Comparison of ENCODE assay signal across 8 cellular contexts in genomic region chr12:52006726-52007157, GRCh38. TPM values are rescaled to one million over a fixed set of nuclear protein-coding genes. Genes with fewer than 3 reads are reported as not detected.
DNase-seq lines count a peak whose midpoint lies in the region; ATAC-seq and TF ChIP-seq lines count a peak whose summit lies in the region.

Gene TAMALIN (plus strand): TSS chr12:52006946. CDS start chr12:52007020, 74 bp downstream.

- H3F3A ChIP-seq in neural cell (ENCODE audit: insufficient read depth, low read length, poor library complexity, severe bottlenecking), result no peaks in the 10 kb centered on the region

- DNase-seq in ELF-1 (ENCODE audit: low read depth, low spot score) (peak; percentile 22), NCI-H345 treated with DMSO at 0.1 percent for 48 hours (lab: John Stamatoyannopoulos, UW; ENCODE audit: unreplicated experiment) (peak; percentile 50), fibroblast of peridontal ligament (ENCODE audit: extremely low read depth) (peak; percentile 28)
- peak; percentile 78 to 84 for DNase-seq in activated T-cell treated with anti-CD3 and anti-CD28 coated beads, Interleukin-2, amount 50 U/mL, for 48 hours

- H3K36me3 ChIP-seq in neural cell (ENCODE audit: insufficient read depth, low read length) (no peaks in the 10 kb centered on the region), stomach smooth muscle (ENCODE audit: control insufficient read depth in 2 of 2, insufficient read depth in 2 of 2, low read length in 2 of 2) (no peaks in the 10 kb centered on the region)

- no peak within 1 kb of the TSS for H2AFZ ChIP-seq in neural cell (ENCODE audit: low read depth, low read length)

- no peak for TF ChIP-seq EP300 in neural cell (conservative IDR thresholded peaks at IDR 0.05; ENCODE audit: poor library complexity, severe bottlenecking)

- no peak within 1 kb of the TSS for H3K9ac ChIP-seq in neural cell (ENCODE audit: low read length)
- H3K9ac ChIP-seq in stomach smooth muscle (ENCODE audit: low read length in 2 of 2), result peak within 1 kb of the TSS; percentile 48 to 55

- H3K27me3 ChIP-seq in neural cell (ENCODE audit: insufficient read depth, low read depth, low read length) (peaks cover 29% of the 10 kb centered on the region), stomach smooth muscle (ENCODE audit: control insufficient read depth in 1 of 2, insufficient read depth in 2 of 2, low read length in 2 of 2) (peaks cover 19 to 24% of the 10 kb centered on the region in 2 donors)

- no peak for ATAC-seq in GM19463 (IDR thresholded peaks at IDR 0.05; ENCODE audit: unreplicated experiment)
- ATAC-seq in HG03460 (IDR thresholded peaks at IDR 0.05; ENCODE audit: unreplicated experiment), result no peak

- no peaks in the 10 kb centered on the region for H3K9me2 ChIP-seq in neural cell (ENCODE audit: insufficient read depth, low read length)

- H3K4me1 ChIP-seq in stomach smooth muscle (ENCODE audit: control insufficient read depth, insufficient read depth, low read length), result peaks cover 36% of the 10 kb centered on the region

- peak within 1 kb of the TSS; percentile 40 for H3K4me3 ChIP-seq in neural cell (ENCODE audit: low read length)
- peak within 1 kb of the TSS; percentile 60 to 72 for H3K4me3 ChIP-seq in stomach smooth muscle (ENCODE audit: low read length in 2 of 2)

- no peak within 1 kb of the TSS for H3K27ac ChIP-seq in neural cell (ENCODE audit: low read length)
- H3K27ac ChIP-seq in stomach smooth muscle (ENCODE audit: low read length), result peak within 1 kb of the TSS; percentile 67

- H3K79me2 ChIP-seq in neural cell (replicated peaks; ENCODE audit: insufficient read depth, low read length), result no peaks in the 10 kb centered on the region

- H3K9me3 ChIP-seq in neural cell (ENCODE audit: low read length) (no peaks in the 10 kb centered on the region), stomach smooth muscle (ENCODE audit: control insufficient read depth in 2 of 2, low read length in 2 of 2) (no peaks in the 10 kb centered on the region)

- no peak for TF ChIP-seq RAD21 in neural cell (conservative IDR thresholded peaks at IDR 0.05)

- no peak within 1 kb of the TSS for H3K4me2 ChIP-seq in neural cell (ENCODE audit: low read length)

- no peaks in the 10 kb centered on the region for H4K20me1 ChIP-seq in neural cell (ENCODE audit: insufficient read depth)

- TF ChIP-seq CTCF in neural cell (IDR thresholded peaks at IDR 0.05; ENCODE audit: poor library complexity, severe bottlenecking), result no peak

TF ChIP-seq in neural cell, 6 proteins besides CTCF, POLR2A, EP300 and RAD21:
- TF ChIP-seq EZH2 (IDR thresholded peaks at IDR 0.05; ENCODE audit: borderline replicate concordance, insufficient read depth, low read length, poor library complexity, severe bottlenecking), result no peak
- no peak for TF ChIP-seq MXI1 (conservative IDR thresholded peaks at IDR 0.05; ENCODE audit: poor library complexity, severe bottlenecking)
- no peak for TF ChIP-seq POLR2AphosphoS5 (IDR thresholded peaks at IDR 0.05)
- TF ChIP-seq REST (IDR thresholded peaks at IDR 0.05; ENCODE audit: borderline replicate concordance), result no peak
- no peak for TF ChIP-seq TAF1 (IDR thresholded peaks at IDR 0.05; ENCODE audit: low read depth)
- no peak for TF ChIP-seq SMC3 (conservative IDR thresholded peaks at IDR 0.05; ENCODE audit: poor library complexity)

RNA-seq across cellular contexts. Expression of gene TAMALIN, which starts in this region (rescaled TPM):
- 5.4 and 6.1 TPM in 2 replicates for polyA plus RNA-seq in neural cell
- polyA minus RNA-seq in neural cell, result 2.2 and 2.4 TPM in 2 replicates

Comparison
In these comparisons a context has a peak if more than half of its experiments do, and no peak if none do; other contexts are left out.
1. DNase-seq: peak in every context shown above with its lines; median percentile 81 in activated T-cell treated with anti-CD3 and anti-CD28 coated beads, Interleukin-2, amount 50 U/mL, for 48 hours; 50 in NCI-H345 treated with DMSO at 0.1 percent for 48 hours; 28 in fibroblast of peridontal ligament; 22 in ELF-1.